In genomic region chr13:21603531-21604448, GRCh38 we compare ENCODE assay signal across 1 cellular context.
A peak's percentile ranks its signal among the peaks of the same experiment; 100 is the strongest.
TF ChIP-seq lines count a peak whose summit lies in the region.

Gene MICU2, minus strand, starts transcription at chr13:21604170. Its CDS starts 22 bp downstream, at chr13:21604148.

TF ChIP-seq in K562, 482 proteins besides CTCF, POLR2A, EP300 and RAD21 (continued from another document and continues in another):
- TF ChIP-seq VEZF1 (CRISPR knock-in tag; IDR thresholded peaks at IDR 0.05) (0 out of 2 replicates have a peak, but pooled peaks have one; percentile 2), HDAC2 (IDR thresholded peaks at IDR 0.05) (0 out of 2 replicates have a peak, but pooled peaks have one; percentile 29), ZFPM2 (CRISPR knock-in tag; IDR thresholded peaks at IDR 0.05) (no peak), PTRF (tag; IDR thresholded peaks at IDR 0.05) (no peak), ETS1 (conservative IDR thresholded peaks at IDR 0.05; ENCODE audit: control insufficient read depth, low read depth, low read length) (peak; percentile 47; the same call in 1 of the 2 replicates), SRSF7 (optimal IDR thresholded peaks at IDR 0.05; ENCODE audit: low read depth, low read length) (no peak), ZBTB43 (CRISPR knock-in tag; IDR thresholded peaks at IDR 0.05) (no peak), TRIM24 (IDR thresholded peaks at IDR 0.05) (no peak), HDAC1 (IDR thresholded peaks at IDR 0.05) (peak in 1 of 2 experiments; percentile 81; a peak in 2 of 4 replicates), WHSC1 (IDR thresholded peaks at IDR 0.05; ENCODE audit: low read length) (no peak), NELFE (IDR thresholded peaks at IDR 0.05; ENCODE audit: insufficient read depth, insufficient read length) (peak; percentile 66), ZBTB11 (CRISPR knock-in tag; IDR thresholded peaks at IDR 0.05) (peak in 2 of 3 experiments; percentile 12 to 56; a peak in 3 of 6 replicates), SMAD3 (CRISPR knock-in tag; conservative IDR thresholded peaks at IDR 0.05) (no peak), FOXK1 (CRISPR knock-in tag; IDR thresholded peaks at IDR 0.05; ENCODE audit: borderline replicate concordance) (no peak), ZNF239 (CRISPR knock-in tag; IDR thresholded peaks at IDR 0.05) (no peak), JUNB (CRISPR knock-in tag; conservative IDR thresholded peaks at IDR 0.05) (no peak), NBN (IDR thresholded peaks at IDR 0.05; ENCODE audit: low read depth) (no peak), NRF1 (conservative IDR thresholded peaks at IDR 0.05 in 1 of 2, IDR thresholded peaks at IDR 0.05 in 1 of 2) (peak; percentile 84 to 88), ZNF507 (tag; conservative IDR thresholded peaks at IDR 0.05) (no peak), L3MBTL2 (IDR thresholded peaks at IDR 0.05) (peak; percentile 83), CREBBP (IDR thresholded peaks at IDR 0.05; ENCODE audit: low read depth, low read length) (no peak), TAL1 (IDR thresholded peaks at IDR 0.05) (no peak), TAF1 (IDR thresholded peaks at IDR 0.05; ENCODE audit: control insufficient read depth, extremely low read depth, insufficient read depth, low read length, severe bottlenecking) (peak; percentile 90), HINFP (tag; conservative IDR thresholded peaks at IDR 0.05; ENCODE audit: low read depth) (peak; percentile 88), ATF6 (CRISPR knock-in tag; IDR thresholded peaks at IDR 0.05) (no peak), ZHX1 (conservative IDR thresholded peaks at IDR 0.05; ENCODE audit: low read length) (no peak), EP400 (IDR thresholded peaks at IDR 0.05) (peak; percentile 84), FOXP4 (CRISPR knock-in tag; IDR thresholded peaks at IDR 0.05; ENCODE audit: borderline replicate concordance) (no peak), CTCFL (IDR thresholded peaks at IDR 0.05; ENCODE audit: borderline replicate concordance, insufficient read depth, low read depth, low read length, poor library complexity, severe bottlenecking) (no peak), ZNF133 (CRISPR knock-in tag; IDR thresholded peaks at IDR 0.05) (no peak), CLOCK (CRISPR knock-in tag; IDR thresholded peaks at IDR 0.05; ENCODE audit: borderline replicate concordance) (no peak), CREM (IDR thresholded peaks at IDR 0.05; ENCODE audit: low read depth) (peak; percentile 41), ELF1 (tag; IDR thresholded peaks at IDR 0.05) (peak; percentile 98), GABPB1 (CRISPR knock-in tag; IDR thresholded peaks at IDR 0.05) (peak; percentile 75), NCOA6 (IDR thresholded peaks at IDR 0.05) (no peak), TCF3 (CRISPR knock-in tag; IDR thresholded peaks at IDR 0.05) (no peak), IRF1 (CRISPR knock-in tag; IDR thresholded peaks at IDR 0.05; ENCODE audit: borderline replicate concordance) (no peak), HDAC3 (IDR thresholded peaks at IDR 0.05; ENCODE audit: borderline replicate concordance, partially characterized antibody) (no peak), TAF15 (IDR thresholded peaks at IDR 0.05; ENCODE audit: low read depth, low read length) (no peak)
